Comparison of ENCODE assay signal across 14 cellular contexts in genomic region chr2:43109261-43109743, GRCh38.
DNase-seq lines count a peak whose midpoint lies in the region; ATAC-seq and TF ChIP-seq lines count a peak whose summit lies in the region.
"Had no signal": no experiment of that assay in that cellular context is flagged by ENCODE, and none has a peak within 500 bp of the region (broad histone marks: within the 10 kb centered on the region; RNA-seq: fewer than 3 reads in every experiment).

No MANE protein-coding gene starts in this region.

- no peak overlapping the region for H3K4me3 ChIP-seq in CD8-positive, alpha-beta T cell (ENCODE audit: low read depth, low read length)
- H3K4me3 ChIP-seq in Peyer's patch (no peak overlapping the region), osteoblast (ENCODE audit: insufficient read depth, low read length) (no peak overlapping the region)
- H3K4me3 ChIP-seq: dorsolateral prefrontal cortex, GM23338 had no signal

- H3K4me3 Mint-ChIP-seq in CD8-positive, alpha-beta T cell: no peak overlapping the region
- H3K4me3 Mint-ChIP-seq: GM23338 had no signal

- DNase-seq in CD8-positive, alpha-beta T cell: no peak
- DNase-seq in Peyer's patch: no peak
- no peak for DNase-seq in left ventricle myocardium superior
- peak; percentile 51 for DNase-seq in putamen (ENCODE audit: low spot score)
- no peak for DNase-seq in stimulated activated naive CD4-positive, alpha-beta T cell treated with Interleukin-2 at 50 U/mL for 16 hours (lab: John Stamatoyannopoulos, UW)
- no peak for DNase-seq in stimulated activated CD4-positive, alpha-beta T cell treated with anti-CD3 and anti-CD28 coated beads, Interleukin-4, amount 100 ng/mL, for 1 hour
- DNase-seq in osteoblast (ENCODE audit: insufficient read length, low spot score, missing footprints): no peak
- DNase-seq: activated CD4-positive, alpha-beta T cell treated with anti-CD3 and anti-CD28 coated beads, Interleukin-2, amount 50 U/mL, for 1 hour; dorsolateral prefrontal cortex; Karpas-422; mesendoderm; NCI-H510A had no signal

- TF ChIP-seq POLR2A in Peyer's patch (IDR thresholded peaks at IDR 0.05): no peak

- no peaks in the 10 kb centered on the region for H3K9me3 ChIP-seq in CD8-positive, alpha-beta T cell (ENCODE audit: low read length)
- no peaks in the 10 kb centered on the region for H3K9me3 ChIP-seq in Peyer's patch
- H3K9me3 ChIP-seq in osteoblast (ENCODE audit: low read depth, low read length): no peaks in the 10 kb centered on the region

- H3K4me1 Mint-ChIP-seq in CD8-positive, alpha-beta T cell (ENCODE audit: low read depth): peaks cover 29% of the 10 kb centered on the region

- no peaks in the 10 kb centered on the region for H3K27me3 Mint-ChIP-seq in CD8-positive, alpha-beta T cell (ENCODE audit: low read depth)

- no peak for TF ChIP-seq CTCF in CD8-positive, alpha-beta T cell (IDR thresholded peaks at IDR 0.05)
- peak in 1 of 6 experiments; percentile 12 for TF ChIP-seq CTCF in Peyer's patch (IDR thresholded peaks at IDR 0.05)
- no peak for TF ChIP-seq CTCF in osteoblast (IDR thresholded peaks at IDR 0.05; ENCODE audit: extremely low read depth, low read depth, low read length)

- H3K9me3 Mint-ChIP-seq in CD8-positive, alpha-beta T cell: no peaks in the 10 kb centered on the region

- H3K79me2 ChIP-seq in osteoblast (ENCODE audit: insufficient read depth, low read length): no peaks in the 10 kb centered on the region

- H3K27me3 ChIP-seq in CD8-positive, alpha-beta T cell (ENCODE audit: insufficient read depth, low read length): no peaks in the 10 kb centered on the region
- H3K27me3 ChIP-seq in Peyer's patch: no peaks in the 10 kb centered on the region
- no peaks in the 10 kb centered on the region for H3K27me3 ChIP-seq in osteoblast (ENCODE audit: insufficient read depth, low read length)
- H3K27me3 ChIP-seq: dorsolateral prefrontal cortex had no signal

- no peak for ATAC-seq in CD8-positive, alpha-beta T cell
- ATAC-seq in left ventricle myocardium superior (peak; percentile 3), GM18909 (IDR thresholded peaks at IDR 0.05; ENCODE audit: poor library complexity, unreplicated experiment) (no peak)
- ATAC-seq: GM23338 had no signal

- CTCF ChIA-PET in CD8-positive, alpha-beta T cell (lab: Charles Lee): no interaction called here

- H3K4me1 ChIP-seq in CD8-positive, alpha-beta T cell (ENCODE audit: insufficient read depth, low read length): peaks cover 2% of the 10 kb centered on the region
- H3K4me1 ChIP-seq in Peyer's patch (peaks cover 0 to 36% (median 27%) of the 10 kb centered on the region in 4 donors), osteoblast (ENCODE audit: insufficient read depth, low read length) (peaks cover 25% of the 10 kb centered on the region)

- H3K27ac Mint-ChIP-seq in CD8-positive, alpha-beta T cell: peak overlapping the region; percentile 42
- H3K27ac Mint-ChIP-seq: GM23338 had no signal

- H4K20me1 ChIP-seq in osteoblast (ENCODE audit: insufficient read depth, low read length): no peaks in the 10 kb centered on the region

- peaks cover 2% of the 10 kb centered on the region for H3K36me3 Mint-ChIP-seq in CD8-positive, alpha-beta T cell

- intact Hi-C loops in CD8-positive, alpha-beta T cell (cut with DNase I, micrococcal nuclease): no loop called here
- intact Hi-C loops in left ventricle myocardium superior (cut with micrococcal nuclease): no loop called here

- H3K36me3 ChIP-seq in CD8-positive, alpha-beta T cell (ENCODE audit: insufficient read depth, low read length): no peaks in the 10 kb centered on the region
- H3K36me3 ChIP-seq in Peyer's patch: no peaks in the 10 kb centered on the region
- H3K36me3 ChIP-seq in osteoblast (ENCODE audit: insufficient read depth, low read length): no peaks in the 10 kb centered on the region

- H3K27ac ChIP-seq in CD8-positive, alpha-beta T cell (ENCODE audit: low read depth, low read length): no peak overlapping the region
- H3K27ac ChIP-seq in Peyer's patch: peak overlapping the region; percentile 52 to 87 (median 80)
- no peak overlapping the region for H3K27ac ChIP-seq in osteoblast (ENCODE audit: low read depth, low read length)

- no peak overlapping the region for H2AFZ ChIP-seq in osteoblast (ENCODE audit: low read length)
- H2AFZ ChIP-seq: GM23338 had no signal

- POLR2A ChIA-PET in CD8-positive, alpha-beta T cell (lab: Charles Lee): interaction anchor here (0.8 kb wide), 1 partner anchor 18 kb away, joined by 3 read pairs; no protein-coding TSS in a partner anchor

- no peak overlapping the region for H3K4me2 ChIP-seq in osteoblast (ENCODE audit: insufficient read depth, low read length)
- H3K4me2 ChIP-seq: GM23338 had no signal

Comparison
In these comparisons a context has a peak if more than half of its experiments do, and no peak if none do; other contexts are left out.
1. H3K27ac ChIP-seq: peak in Peyer's patch (4 of 4); none in CD8-positive, alpha-beta T cell (single experiment) and osteoblast (single experiment).